In genomic region chr2:126571403-126571802, GRCh38 we compare ENCODE assay signal across 28 cellular contexts.
"Had no signal": no experiment of that assay in that cellular context is flagged by ENCODE, and none has a peak within 500 bp of the region (broad histone marks: within the 10 kb centered on the region; RNA-seq: fewer than 3 reads in every experiment).

No MANE protein-coding gene starts in this region.

- H3K36me3 Mint-ChIP-seq: activated CD8-positive, alpha-beta memory T cell treated with anti-CD3 and anti-CD28 coated beads, Interleukin-2, amount 10 ng/mL, durations not matched to agents 7 days and 5 days; activated naive CD4-positive, alpha-beta T cell treated with anti-CD3 and anti-CD28 coated beads, Interleukin-2, amount 50 U/mL, for 24 hours; natural killer cell; type B pancreatic cell had no signal

- H3K9me3 Mint-ChIP-seq: activated CD4-positive, alpha-beta T cell treated with anti-CD3 and anti-CD28 coated beads, Interleukin-2, amount 10 ng/mL, durations not matched to agents 7 days and 5 days; activated CD8-positive, alpha-beta T cell treated with anti-CD3 and anti-CD28 coated beads for 36 hours; activated naive CD4-positive, alpha-beta T cell treated with anti-CD3 and anti-CD28 coated beads, Interleukin-2, amount 50 U/mL, for 24 hours; activated T-helper 1 cell treated with anti-CD3 and anti-CD28 coated beads, Interleukin-12 subunit alpha, Interleukin-12 subunit beta, Interleukin-2, Interleukin-4 antibody, amounts not matched to agents 30 ng/mL and 10 ng/mL and 1 ng/mL, durations not matched to agents 14 hours and 24 hours and 36 hours; dendritic cell treated with granulocyte-macrophage colony-stimulating factor and Interleukin-4, amounts not matched to agents 40 ng/mL and 50 ng/mL, for 4 days; natural killer cell; type B pancreatic cell had no signal

- H3K4me3 Mint-ChIP-seq: activated CD4-positive, alpha-beta T cell treated with anti-CD3 and anti-CD28 coated beads, Interleukin-2, amount 10 ng/mL, durations not matched to agents 7 days and 5 days; activated CD8-positive, alpha-beta memory T cell treated with anti-CD3 and anti-CD28 coated beads, Interleukin-2, amount 10 ng/mL, durations not matched to agents 7 days and 5 days; activated CD8-positive, alpha-beta T cell treated with anti-CD3 and anti-CD28 coated beads for 36 hours; activated naive CD4-positive, alpha-beta T cell treated with anti-CD3 and anti-CD28 coated beads, Interleukin-2, amount 50 U/mL, for 24 hours; activated T-helper 1 cell treated with anti-CD3 and anti-CD28 coated beads, Interleukin-12 subunit alpha, Interleukin-12 subunit beta, Interleukin-2, Interleukin-4 antibody, amounts not matched to agents 30 ng/mL and 10 ng/mL and 1 ng/mL, durations not matched to agents 14 hours and 24 hours and 36 hours; dendritic cell treated with granulocyte-macrophage colony-stimulating factor and Interleukin-4, amounts not matched to agents 40 ng/mL and 50 ng/mL, for 4 days; natural killer cell; type B pancreatic cell had no signal

- H3K27me3 Mint-ChIP-seq: activated CD4-positive, alpha-beta T cell treated with anti-CD3 and anti-CD28 coated beads, Interleukin-2, amount 10 ng/mL, durations not matched to agents 7 days and 5 days; activated CD8-positive, alpha-beta memory T cell treated with anti-CD3 and anti-CD28 coated beads, Interleukin-2, amount 10 ng/mL, durations not matched to agents 7 days and 5 days; activated CD8-positive, alpha-beta T cell treated with anti-CD3 and anti-CD28 coated beads for 36 hours; activated naive CD4-positive, alpha-beta T cell treated with anti-CD3 and anti-CD28 coated beads, Interleukin-2, amount 50 U/mL, for 24 hours; dendritic cell treated with granulocyte-macrophage colony-stimulating factor and Interleukin-4, amounts not matched to agents 40 ng/mL and 50 ng/mL, for 4 days; progenitor cell of endocrine pancreas had no signal

- H3K4me1 ChIP-seq: body of pancreas, left ventricle myocardium inferior, spleen, vagina had no signal

- ATAC-seq: activated CD8-positive, alpha-beta memory T cell treated with anti-CD3 and anti-CD28 coated beads, Interleukin-2, amount 10 ng/mL, durations not matched to agents 7 days and 5 days; activated CD8-positive, alpha-beta T cell treated with anti-CD3 and anti-CD28 coated beads for 36 hours; body of pancreas; natural killer cell had no signal

- H3K4me3 ChIP-seq: body of pancreas, cardiac muscle cell, left ventricle myocardium inferior, spleen, thoracic aorta, vagina had no signal

- H3K9me3 ChIP-seq: body of pancreas, left ventricle myocardium inferior, spleen, thoracic aorta, vagina had no signal

- DNase-seq: activated CD4-positive, alpha-beta T cell treated with anti-CD3 and anti-CD28 coated beads, Interleukin-2, amount 10 ng/mL, durations not matched to agents 7 days and 5 days; activated CD4-positive, CD25-positive, alpha-beta regulatory T cell treated with anti-CD3 and anti-CD28 coated beads, Interleukin-2, amount 50 U/mL, for 72 hours; activated CD8-positive, alpha-beta memory T cell treated with anti-CD3 and anti-CD28 coated beads, Interleukin-2, amount 10 ng/mL, durations not matched to agents 7 days and 5 days; activated CD8-positive, alpha-beta T cell treated with anti-CD3 and anti-CD28 coated beads for 36 hours; activated gamma-delta T cell; activated T-cell treated with anti-CD3 and anti-CD28 coated beads for 4 hours; anterior cingulate cortex; body of pancreas; effector CD4-positive, alpha-beta T cell; foreskin melanocyte; kidney glomerular epithelial cell; left ventricle myocardium inferior; mammary epithelial cell; midbrain; natural killer cell; retina; spleen; stimulated activated CD4-positive, alpha-beta T cell treated with anti-CD3 and anti-CD28 coated beads, Interleukin-4, amount 100 ng/mL, for 1 hour; stimulated activated naive CD4-positive, alpha-beta T cell treated with Interleukin-2 at 50 U/mL for 16 hours had no signal

- H3K27ac Mint-ChIP-seq: activated CD4-positive, alpha-beta T cell treated with anti-CD3 and anti-CD28 coated beads, Interleukin-2, amount 10 ng/mL, durations not matched to agents 7 days and 5 days; activated CD8-positive, alpha-beta memory T cell treated with anti-CD3 and anti-CD28 coated beads, Interleukin-2, amount 10 ng/mL, durations not matched to agents 7 days and 5 days; activated CD8-positive, alpha-beta T cell treated with anti-CD3 and anti-CD28 coated beads for 36 hours; activated naive CD4-positive, alpha-beta T cell treated with anti-CD3 and anti-CD28 coated beads, Interleukin-2, amount 50 U/mL, for 24 hours; activated T-helper 1 cell treated with anti-CD3 and anti-CD28 coated beads, Interleukin-12 subunit alpha, Interleukin-12 subunit beta, Interleukin-2, Interleukin-4 antibody, amounts not matched to agents 30 ng/mL and 10 ng/mL and 1 ng/mL, durations not matched to agents 14 hours and 24 hours and 36 hours; dendritic cell treated with granulocyte-macrophage colony-stimulating factor and Interleukin-4, amounts not matched to agents 40 ng/mL and 50 ng/mL, for 4 days; natural killer cell; progenitor cell of endocrine pancreas; type B pancreatic cell had no signal

- H3K36me3 ChIP-seq: cardiac muscle cell, left ventricle myocardium inferior, spleen, thoracic aorta, vagina had no signal

- H3K27ac ChIP-seq: body of pancreas, cardiac muscle cell, left ventricle myocardium inferior, spleen, thoracic aorta, vagina, VCaP had no signal

- H3K4me1 Mint-ChIP-seq: activated CD4-positive, alpha-beta T cell treated with anti-CD3 and anti-CD28 coated beads, Interleukin-2, amount 10 ng/mL, durations not matched to agents 7 days and 5 days; activated CD8-positive, alpha-beta memory T cell treated with anti-CD3 and anti-CD28 coated beads, Interleukin-2, amount 10 ng/mL, durations not matched to agents 7 days and 5 days; activated naive CD4-positive, alpha-beta T cell treated with anti-CD3 and anti-CD28 coated beads, Interleukin-2, amount 50 U/mL, for 24 hours; natural killer cell had no signal

- H3K27me3 ChIP-seq: body of pancreas, cardiac muscle cell, spleen, vagina had no signal
